18 cellular contexts compared by ENCODE assay signal in genomic region chr3:138271189-138271794, GRCh38. TPM values are rescaled to one million over a fixed set of nuclear protein-coding genes. Genes with fewer than 3 reads are reported as not detected.
DNase-seq lines count a peak whose midpoint lies in the region; ATAC-seq, FAIRE-seq and TF ChIP-seq lines count a peak whose summit lies in the region.
"Had no signal": no experiment of that assay in that cellular context is flagged by ENCODE, and none has a peak within 500 bp of the region (broad histone marks: within the 10 kb centered on the region; RNA-seq: fewer than 3 reads in every experiment).

No MANE protein-coding gene starts in this region.

- FAIRE-seq in pancreas (lab: Jason Lieb, UNC), result no peak

- POLR2A ChIA-PET in activated CD4-positive, alpha-beta T cell treated with anti-CD3 and anti-CD28 coated beads, Interleukin-2, amount 10 ng/mL, durations not matched to agents 7 days and 5 days (lab: Charles Lee), result no interaction called here

- WGBS in pancreas, 2 donors, result 92 to 97% methylated on average over 2 of the region's 2 CpGs

- no peak overlapping the region for H3K4me3 ChIP-seq in pancreas
- H3K4me3 ChIP-seq: upper lobe of left lung had no signal

- no peak for DNase-seq in activated CD4-positive, alpha-beta T cell treated with anti-CD3 and anti-CD28 coated beads, Interleukin-2, amount 10 ng/mL, durations not matched to agents 7 days and 5 days
- DNase-seq in activated CD4-positive, alpha-beta T cell treated with anti-CD3 and anti-CD28 coated beads for 1 hour, result no peak
- DNase-seq in memory B cell (ENCODE audit: low spot score in 2 of 2), result no peak
- no peak for DNase-seq in pancreas
- DNase-seq: activated CD4-positive, alpha-beta T cell treated with anti-CD3 and anti-CD28 coated beads for 4 hours; activated gamma-delta T cell; Calu3; central memory CD4-positive, alpha-beta T cell; islet precursor cell; NCI-H2227 treated with DMSO at 0.1 percent for 48 hours; SW 1271; upper lobe of left lung had no signal

- H3K4me3 Mint-ChIP-seq in activated CD4-positive, alpha-beta T cell treated with anti-CD3 and anti-CD28 coated beads, Interleukin-2, amount 10 ng/mL, durations not matched to agents 7 days and 5 days, result no peak overlapping the region
- no peak overlapping the region for H3K4me3 Mint-ChIP-seq in memory B cell

- no peak for TF ChIP-seq CTCF in pancreas (IDR thresholded peaks at IDR 0.05)

- no peak overlapping the region for H3K27ac ChIP-seq in pancreas
- H3K27ac ChIP-seq: parathyroid adenoma, upper lobe of left lung had no signal

- intact Hi-C loops in pancreas (cut with DNase I), result no loop called here

- H3K4me1 ChIP-seq in pancreas, result no peaks in the 10 kb centered on the region
- H3K4me1 ChIP-seq: parathyroid adenoma, upper lobe of left lung had no signal

- no peaks in the 10 kb centered on the region for H3K9me3 Mint-ChIP-seq in activated CD4-positive, alpha-beta T cell treated with anti-CD3 and anti-CD28 coated beads, Interleukin-2, amount 10 ng/mL, durations not matched to agents 7 days and 5 days
- no peaks in the 10 kb centered on the region for H3K9me3 Mint-ChIP-seq in memory B cell

- H3K27me3 Mint-ChIP-seq in activated CD4-positive, alpha-beta T cell treated with anti-CD3 and anti-CD28 coated beads, Interleukin-2, amount 10 ng/mL, durations not matched to agents 7 days and 5 days, result no peaks in the 10 kb centered on the region
- no peaks in the 10 kb centered on the region for H3K27me3 Mint-ChIP-seq in memory B cell

- peaks cover 0 to 24% (median 0%) of the 10 kb centered on the region in 3 donors for H3K36me3 ChIP-seq in pancreas

- H3K36me3 Mint-ChIP-seq in activated CD4-positive, alpha-beta T cell treated with anti-CD3 and anti-CD28 coated beads, Interleukin-2, amount 10 ng/mL, durations not matched to agents 7 days and 5 days (ENCODE audit: low read depth), result peaks cover 37% of the 10 kb centered on the region
- H3K36me3 Mint-ChIP-seq in memory B cell, result peaks cover 41% of the 10 kb centered on the region

- CTCF ChIA-PET in activated CD4-positive, alpha-beta T cell treated with anti-CD3 and anti-CD28 coated beads, Interleukin-2, amount 10 ng/mL, durations not matched to agents 7 days and 5 days (lab: Charles Lee), result no interaction called here

- H3K4me1 Mint-ChIP-seq in activated CD4-positive, alpha-beta T cell treated with anti-CD3 and anti-CD28 coated beads, Interleukin-2, amount 10 ng/mL, durations not matched to agents 7 days and 5 days, result peaks cover 9% of the 10 kb centered on the region
- H3K4me1 Mint-ChIP-seq in memory B cell, result peaks cover 2% of the 10 kb centered on the region

- H3K27me3 ChIP-seq in pancreas, result no peaks in the 10 kb centered on the region
- H3K27me3 ChIP-seq: upper lobe of left lung had no signal

- peak overlapping the region; percentile 9 for H3K27ac Mint-ChIP-seq in activated CD4-positive, alpha-beta T cell treated with anti-CD3 and anti-CD28 coated beads, Interleukin-2, amount 10 ng/mL, durations not matched to agents 7 days and 5 days
- H3K27ac Mint-ChIP-seq in memory B cell, result peak overlapping the region; percentile 10

- peak; percentile 72 for ATAC-seq in GM19468 (IDR thresholded peaks at IDR 0.05; ENCODE audit: extremely low read depth, unreplicated experiment)
- peak; percentile 90 for ATAC-seq in HG03342 (IDR thresholded peaks at IDR 0.05; ENCODE audit: unreplicated experiment)
- ATAC-seq in memory B cell (ENCODE audit: low read depth), result no peak
- no peak for ATAC-seq in HG02588 (IDR thresholded peaks at IDR 0.05; ENCODE audit: unreplicated experiment)
- no peak for ATAC-seq in pancreas
- no peak for ATAC-seq in GM19328 (IDR thresholded peaks at IDR 0.05; ENCODE audit: unreplicated experiment)

- no peaks in the 10 kb centered on the region for H3K9me3 ChIP-seq in pancreas
- H3K9me3 ChIP-seq: upper lobe of left lung had no signal

RNA-seq across cellular contexts. Expression of gene NME9, which starts 58.4 kb away (rescaled TPM):
- total RNA-seq in activated CD4-positive, alpha-beta T cell treated with anti-CD3 and anti-CD28 coated beads, Interleukin-2, amount 10 ng/mL, durations not matched to agents 7 days and 5 days, result not detected
- 1 to 10 TPM in 1 of 6 donors, under 1 TPM in 5; 0.47 to 1.8 (median 0.77) TPM for total RNA-seq in pancreas
- polyA plus RNA-seq in pancreas, result 1 to 10 TPM in 1 of 2 donors, under 1 TPM in 1; 0.91 to 3.5 TPM
- total RNA-seq: A673, Calu3 had no signal

Comparison
In these comparisons a context has a peak if more than half of its experiments do, and no peak if none do; other contexts are left out.
1. ATAC-seq: peak in GM19468 (single experiment) and HG03342 (single experiment); none in memory B cell (single experiment), HG02588 (single experiment), pancreas (0 of 4) and GM19328 (single experiment).